In the genomic region with DNA sequence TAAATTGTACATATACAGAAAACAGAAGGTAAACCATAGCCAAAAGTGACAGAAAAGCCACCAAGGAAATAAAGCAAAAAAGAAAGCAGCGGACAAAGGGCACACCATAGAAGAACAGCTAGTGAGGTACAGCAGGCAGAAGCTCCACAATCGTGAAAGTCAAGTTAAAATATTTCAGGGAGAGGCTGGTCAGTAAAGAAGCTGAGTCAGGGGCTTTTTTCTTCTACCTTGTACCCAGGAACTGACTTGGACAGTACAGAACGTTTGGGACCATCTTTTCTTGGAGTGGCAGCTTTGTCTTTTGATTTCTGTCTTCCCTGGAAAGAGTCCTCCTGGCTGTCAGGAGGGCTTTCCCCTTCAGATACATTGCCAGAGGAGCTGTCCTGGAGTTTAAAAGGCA, we compare ENCODE assay signal across 30 cellular contexts. TPM values are rescaled to one million over a fixed set of nuclear protein-coding genes. Genes with fewer than 3 reads are reported as not detected.
A peak's percentile ranks its signal among the peaks of the same experiment; 100 is the strongest.
DNase-seq lines count a peak whose midpoint lies in the region; ATAC-seq, FAIRE-seq and TF ChIP-seq lines count a peak whose summit lies in the region.
"Had no signal": no experiment of that assay in that cellular context is flagged by ENCODE, and none has a peak within 500 bp of the region (broad histone marks: within the 10 kb centered on the region; RNA-seq: fewer than 3 reads in every experiment).

No MANE protein-coding gene starts in this region.

- H3K79me2 ChIP-seq in DOHH2 (ENCODE audit: control insufficient read depth, low read length) (peaks cover 34% of the 10 kb centered on the region), GM12878 (ENCODE audit: control insufficient read depth, insufficient read depth, low read length) (peaks cover 4% of the 10 kb centered on the region)

- TF ChIP-seq CTCF in DOHH2 (IDR thresholded peaks at IDR 0.05; ENCODE audit: low read depth, low read length, poor library complexity, severe bottlenecking): no peak
- TF ChIP-seq CTCF in GM12878 (IDR thresholded peaks at IDR 0.05 in 2 of 3, conservative IDR thresholded peaks at IDR 0.05 in 1 of 3; ENCODE audit: control insufficient read depth in 2 of 3, extremely low read depth in 1 of 3, insufficient read depth in 1 of 3, low read depth in 3 of 3, low read length in 3 of 3): no peak

- peaks cover 16 to 32% (median 27%) of the 10 kb centered on the region in 4 donors for H3K4me1 Mint-ChIP-seq in CD4-positive, CD25-positive, alpha-beta regulatory T cell

- peaks cover 44% of the 10 kb centered on the region for H3F3A ChIP-seq in DOHH2 (ENCODE audit: control insufficient read depth, insufficient read depth)

- H3K27me3 ChIP-seq in CD4-positive, CD25-positive, alpha-beta regulatory T cell (ENCODE audit: control insufficient read depth, insufficient read depth, low read length): no peaks in the 10 kb centered on the region
- H3K27me3 ChIP-seq in DOHH2 (ENCODE audit: control insufficient read depth, low read length): no peaks in the 10 kb centered on the region
- H3K27me3 ChIP-seq in GM12878 (replicated peaks in 1 of 2; ENCODE audit: control insufficient read depth in 2 of 2, insufficient read depth in 2 of 2, low read length in 1 of 2): no peaks in the 10 kb centered on the region
- H3K27me3 ChIP-seq in aorta (ENCODE audit: control insufficient read depth in 1 of 2, insufficient read depth in 2 of 2, low read length in 1 of 2): no peaks in the 10 kb centered on the region
- H3K27me3 ChIP-seq: BLaER1 treated with 17β-estradiol and CSF1 and Interleukin-3, amounts not matched to agents 10 nM and 100 nM; body of pancreas; dorsolateral prefrontal cortex; neutrophil; testis had no signal

- SMC1A ChIA-PET in GM12878 (lab: Charles Lee; ENCODE audit: uncharacterized antibody, unreplicated experiment): interaction anchor here (1.2 to 1.7 kb wide), 3 partner anchors 12 to 42 kb away, joined by 3 to 8 read pairs (median 6); a partner anchor contains a TSS

- no peaks in the 10 kb centered on the region for H3K9me3 Mint-ChIP-seq in CD4-positive, CD25-positive, alpha-beta regulatory T cell

- POLR2A ChIA-PET in GM12878 (lab: Charles Lee): interaction anchor here (1.1 kb wide), 1 partner anchor 12 kb away, joined by 3 read pairs; no protein-coding TSS in a partner anchor

- no TSS peak for BruUV-seq in GM12878 (replicated peaks; lab: Mats Ljungman, UMichigan)

- 65% methylated on average over 3 of the region's 3 CpGs for WGBS in GM12878 (ENCODE audit: insufficient coverage, insufficient replicate concordance, low lambda C conversion rate, missing lambda C conversion rate)
- WGBS in aorta, 2 donors: 69 to 76% methylated on average over 3 of the region's 3 CpGs

- H3K27ac Mint-ChIP-seq in CD4-positive, CD25-positive, alpha-beta regulatory T cell: no peak overlapping the region

- H3K4me1 ChIP-seq in CD4-positive, CD25-positive, alpha-beta regulatory T cell (ENCODE audit: control insufficient read depth, insufficient read depth, low read length, poor library complexity, severe bottlenecking): peaks cover 6% of the 10 kb centered on the region
- H3K4me1 ChIP-seq in DOHH2 (ENCODE audit: control insufficient read depth, low read length) (peaks cover 62% of the 10 kb centered on the region), GM12878 (ENCODE audit: control insufficient read depth, insufficient read depth, low read length) (peaks cover 6% of the 10 kb centered on the region; the same call in 1 of the 2 replicates), aorta (ENCODE audit: control insufficient read depth in 1 of 2, insufficient read depth in 2 of 2, low read length in 2 of 2) (no peaks in the 10 kb centered on the region)
- H3K4me1 ChIP-seq: testis had no signal

- no peaks in the 10 kb centered on the region for H3K9me3 ChIP-seq in CD4-positive, CD25-positive, alpha-beta regulatory T cell (ENCODE audit: control insufficient read depth in 2 of 2, low read length in 2 of 2)
- H3K9me3 ChIP-seq in DOHH2 (ENCODE audit: control insufficient read depth, insufficient read depth, low read length) (no peaks in the 10 kb centered on the region), GM12878 (replicated peaks; ENCODE audit: control insufficient read depth, insufficient read depth, low read length) (no peaks in the 10 kb centered on the region), aorta (ENCODE audit: control insufficient read depth, low read length) (no peaks in the 10 kb centered on the region)
- H3K9me3 ChIP-seq: BLaER1 treated with 17β-estradiol and CSF1 and Interleukin-3, amounts not matched to agents 10 nM and 100 nM; body of pancreas; neutrophil; testis had no signal

- H2AFZ ChIP-seq in GM12878 (ENCODE audit: control insufficient read depth, low read depth, low read length): no peak overlapping the region

- TF ChIP-seq EP300 in GM12878 (IDR thresholded peaks at IDR 0.05; ENCODE audit: borderline replicate concordance in 1 of 2, control insufficient read depth in 1 of 2, low read depth in 2 of 2, low read length in 2 of 2): no peak

- H4K20me1 ChIP-seq in DOHH2 (ENCODE audit: control insufficient read depth, insufficient read depth, low read depth, low read length): 0 out of 2 replicates have a peak, but pooled peaks cover 3% of the 10 kb centered on the region
- H4K20me1 ChIP-seq in GM12878 (ENCODE audit: control insufficient read depth, insufficient read depth): no peaks in the 10 kb centered on the region

- TF ChIP-seq RAD21 in GM12878 (IDR thresholded peaks at IDR 0.05; ENCODE audit: insufficient read depth, low read depth, low read length): no peak

- H3K9ac ChIP-seq in GM12878 (ENCODE audit: control insufficient read depth, insufficient read depth, low read length): no peak overlapping the region

- H3K4me2 ChIP-seq in DOHH2 (ENCODE audit: low read length) (peak overlapping the region; percentile 34), GM12878 (ENCODE audit: control insufficient read depth, insufficient read depth) (no peak overlapping the region)
- H3K4me2 ChIP-seq: BLaER1 treated with 17β-estradiol and CSF1 and Interleukin-3, amounts not matched to agents 10 nM and 100 nM had no signal

- CTCF ChIA-PET in GM12878 (lab: Yijun Ruan, JAX): interaction anchor here (1.2 to 2.5 kb wide), 4 partner anchors 9 to 841 kb away, joined by 3 to 13 read pairs (median 7); no protein-coding TSS in a partner anchor

- no peak for TF ChIP-seq POLR2A in GM12878 (IDR thresholded peaks at IDR 0.05; ENCODE audit: low read depth, low read length)
- no peak for TF ChIP-seq POLR2A in GM12891 (IDR thresholded peaks at IDR 0.05; ENCODE audit: low read depth, low read length)

- no peak for ATAC-seq in CD4-positive, CD25-positive, alpha-beta regulatory T cell (ENCODE audit: low read depth in 2 of 2)
- ATAC-seq in GM12878 (no peak), aorta (ENCODE audit: low FRiP score) (no peak)
- ATAC-seq: body of pancreas, left lobe of liver, sciatic nerve had no signal

- peak; percentile 35 for FAIRE-seq in GM12878 (lab: Jason Lieb, UNC)
- FAIRE-seq in GM12891 (lab: Jason Lieb, UNC): no peak
- FAIRE-seq: RCC 7860 had no signal

- DNase-seq in CD4-positive, CD25-positive, alpha-beta regulatory T cell: no peak
- DNase-seq in GM12878 (ENCODE audit: low read depth, low spot score) (no peak), aorta (no peak), foreskin melanocyte (no peak), GM12891 (ENCODE audit: insufficient read length, low spot score) (no peak)
- DNase-seq: activated CD8-positive, alpha-beta memory T cell treated with anti-CD3 and anti-CD28 coated beads, Interleukin-2, amount 50 U/mL, for 48 hours; activated gamma-delta T cell; body of pancreas; cerebellar nuclear complex; DMS79 treated with DMSO at 0.1 percent for 48 hours; dorsolateral prefrontal cortex; Kasumi-1; mesenchymal stem cell; NCI-H146; NCI-H2107; NCI-H446; NCI-H774; SIG-M5; stimulated activated CD4-positive, alpha-beta T cell treated with anti-CD3 and anti-CD28 coated beads, Interleukin-12 subunit alpha, Interleukin-12 subunit beta, amount 100 ng/mL, for 4 hours; stimulated activated CD4-positive, alpha-beta T cell treated with anti-CD3 and anti-CD28 coated beads, Interleukin-4, amount 100 ng/mL, for 1 hour; stimulated activated naive CD4-positive, alpha-beta T cell; T-helper 9 cell; testis; WERI-Rb-1 had no signal

- H3K9me2 ChIP-seq in DOHH2 (replicated peaks; ENCODE audit: control insufficient read depth, low read length): no peaks in the 10 kb centered on the region

- RAD21 ChIA-PET in GM12878 (lab: Charles Lee; ENCODE audit: unreplicated experiment): interaction anchor here (1.0 kb wide), 1 partner anchor 13 kb away, joined by 3 read pairs; no protein-coding TSS in a partner anchor

- peaks cover 51% of the 10 kb centered on the region for H3K36me3 ChIP-seq in CD4-positive, CD25-positive, alpha-beta regulatory T cell (ENCODE audit: control insufficient read depth, insufficient read depth, low read length)
- H3K36me3 ChIP-seq in DOHH2 (ENCODE audit: control insufficient read depth, low read length) (peaks cover 90% of the 10 kb centered on the region), GM12878 (ENCODE audit: control insufficient read depth in 2 of 2, insufficient read depth in 2 of 2, low read length in 1 of 2) (peaks cover 0 to 2% of the 10 kb centered on the region in 2 experiments; a peak in 3 of 4 replicates), aorta (ENCODE audit: control insufficient read depth in 1 of 2, insufficient read depth in 2 of 2, low read length in 1 of 2) (peaks cover 0 to 2% of the 10 kb centered on the region in 2 donors)

- H3K27me3 Mint-ChIP-seq in CD4-positive, CD25-positive, alpha-beta regulatory T cell: no peaks in the 10 kb centered on the region

- no peak overlapping the region for H3K4me3 Mint-ChIP-seq in CD4-positive, CD25-positive, alpha-beta regulatory T cell

- H3K27ac ChIP-seq in CD4-positive, CD25-positive, alpha-beta regulatory T cell (ENCODE audit: insufficient read depth, low read length, poor library complexity, severe bottlenecking): peak overlapping the region; percentile 47
- no peak overlapping the region for H3K27ac ChIP-seq in DOHH2 (ENCODE audit: low read depth, low read length)
- H3K27ac ChIP-seq in GM12878 (ENCODE audit: control insufficient read depth, insufficient read depth): no peak overlapping the region
- H3K27ac ChIP-seq in aorta (ENCODE audit: low read depth in 1 of 2, low read length in 2 of 2): no peak overlapping the region
- H3K27ac ChIP-seq: BLaER1 treated with 17β-estradiol and CSF1 and Interleukin-3, amounts not matched to agents 10 nM and 100 nM; body of pancreas; dorsolateral prefrontal cortex; neutrophil; testis; WERI-Rb-1 had no signal

- H3K4me3 ChIP-seq in CD4-positive, CD25-positive, alpha-beta regulatory T cell (ENCODE audit: low read depth, low read length): no peak overlapping the region
- H3K4me3 ChIP-seq in DOHH2 (ENCODE audit: low read length) (no peak overlapping the region), GM12878 (no peak overlapping the region), aorta (ENCODE audit: low read length in 2 of 2) (no peak overlapping the region)
- H3K4me3 ChIP-seq: BLaER1 treated with 17β-estradiol and CSF1 and Interleukin-3, amounts not matched to agents 10 nM and 100 nM; body of pancreas; dorsolateral prefrontal cortex; testis had no signal

- in situ Hi-C loops in GM12878 (cut with MboI): no loop called here

- peaks cover 32% of the 10 kb centered on the region for H3K36me3 Mint-ChIP-seq in CD4-positive, CD25-positive, alpha-beta regulatory T cell

- intact Hi-C loops in GM12878 (cut with micrococcal nuclease; ENCODE audit: unreplicated experiment): no loop called here
- intact Hi-C loops in aorta (cut with DNase I): no loop called here

RNA-seq across cellular contexts. Expression of a gene that starts 8.1 kb away (rescaled TPM):
- 18.2 TPM for total RNA-seq in CD4-positive, CD25-positive, alpha-beta regulatory T cell
- 10 to 100 TPM in 3 of 4 donors, 1 to 10 TPM in 1; 9.7 to 11.7 (median 11.0) TPM for polyA plus RNA-seq in CD4-positive, CD25-positive, alpha-beta regulatory T cell
- 27.1 and 29.1 TPM in 2 replicates for total RNA-seq in GM12878 (2013; cell fraction: nucleolus; rRNA removed)
- total RNA-seq in GM12878 (2014; rRNA removed) (23.9 and 26.2 TPM in 2 replicates), GM12878 (2014; rRNA removed; fragmentation: Illumina TruSeq; extraction: Trizol) (16.9 and 17.4 TPM in 2 replicates), GM12878 (2021) (20.7 and 20.8 TPM in 2 replicates), aorta (10 to 100 TPM; 18.3 to 20.6 TPM)
- 7.2 TPM for polyA plus RNA-seq in GM12878 (2011; ENCODE audit: low read depth)
- polyA plus RNA-seq in GM12878 (2011; rRNA removed) (14.6 and 19.7 TPM in 2 replicates), GM12878 (2014; fragmentation: Illumina TruSeq; extraction: Trizol) (14.3 and 18.5 TPM in 2 replicates), GM12878 (2014; fragmentation: Nextera tagmentation; extraction: Ambion mirVana) (1 to 10 TPM; 3.6 to 6.2 TPM), GM12878 (2014; rRNA removed) (15.9 and 19.5 TPM in 2 replicates), GM12878 (2016; fragmentation: Nextera tagmentation; extraction: Ambion mirVana) (10 to 100 TPM; 19.9 to 20.8 TPM), aorta (1 to 10 TPM; 7.9 to 9.0 TPM)
- polyA plus RNA-seq in GM12878 (2011; cell fraction: cytosol; rRNA removed): 8.3 and 10.1 TPM in 2 replicates
- polyA plus RNA-seq in GM12878 (2011; cell fraction: nucleus; rRNA removed): 12.9 and 14.0 TPM in 2 replicates
- polyA plus RNA-seq in GM12878 (2012): 10.8 and 12.8 TPM in 2 replicates
- polyA minus RNA-seq in GM12878 (2011; rRNA and poly(A)+ RNA removed): 7.2 and 8.7 TPM in 2 replicates
- 5.6 and 6.9 TPM in 2 replicates for polyA minus RNA-seq in GM12878 (2011; cell fraction: cytosol; rRNA and poly(A)+ RNA removed)
- polyA minus RNA-seq in GM12878 (2011; cell fraction: nucleus; rRNA and poly(A)+ RNA removed): 12.3 and 16.0 TPM in 2 replicates
- polyA plus RNA-seq in GM12891 (2012; ENCODE audit: low read depth, missing spikeins): 10.7 TPM

RNA-seq across cellular contexts. Expression of a gene that starts 8.2 kb away (rescaled TPM):
- total RNA-seq in CD4-positive, CD25-positive, alpha-beta regulatory T cell: 30.7 TPM
- polyA plus RNA-seq in CD4-positive, CD25-positive, alpha-beta regulatory T cell: 1 to 10 TPM; 3.7 to 5.6 (median 4.5) TPM
- 205 and 222 TPM in 2 replicates for total RNA-seq in GM12878 (2013; cell fraction: nucleolus; rRNA removed)
- total RNA-seq in GM12878 (2014; rRNA removed) (18.8 and 20.8 TPM in 2 replicates), GM12878 (2014; rRNA removed; fragmentation: Illumina TruSeq; extraction: Trizol) (9.8 and 11.9 TPM in 2 replicates), GM12878 (2021) (26.4 and 26.6 TPM in 2 replicates), aorta (10 to 100 TPM; 30.0 to 50.7 TPM)
- 10.6 TPM for polyA plus RNA-seq in GM12878 (2011; ENCODE audit: low read depth)
- polyA plus RNA-seq in GM12878 (2011; rRNA removed) (33.2 and 37.5 TPM in 2 replicates), GM12878 (2014; fragmentation: Illumina TruSeq; extraction: Trizol) (10.0 and 10.2 TPM in 2 replicates), GM12878 (2014; fragmentation: Nextera tagmentation; extraction: Ambion mirVana) (1 to 10 TPM; 1.9 to 3.8 TPM), GM12878 (2014; rRNA removed) (31.5 and 33.7 TPM in 2 replicates), GM12878 (2016; fragmentation: Nextera tagmentation; extraction: Ambion mirVana) (10 to 100 TPM; 19.2 to 22.0 TPM), aorta (10 to 100 TPM in 1 of 2 donors, 1 to 10 TPM in 1; 4.5 to 58.7 TPM)
- polyA plus RNA-seq in GM12878 (2011; cell fraction: cytosol; rRNA removed): 18.9 and 22.2 TPM in 2 replicates
- polyA plus RNA-seq in GM12878 (2011; cell fraction: nucleus; rRNA removed): 394 and 455 TPM in 2 replicates
- polyA plus RNA-seq in GM12878 (2012): 20.4 and 26.3 TPM in 2 replicates
- 15.5 and 16.8 TPM in 2 replicates for polyA minus RNA-seq in GM12878 (2011; rRNA and poly(A)+ RNA removed)
- 5.7 and 7.1 TPM in 2 replicates for polyA minus RNA-seq in GM12878 (2011; cell fraction: cytosol; rRNA and poly(A)+ RNA removed)
- polyA minus RNA-seq in GM12878 (2011; cell fraction: nucleus; rRNA and poly(A)+ RNA removed): 54.3 and 68.3 TPM in 2 replicates
- polyA plus RNA-seq in GM12891 (2012; ENCODE audit: low read depth, missing spikeins): 20.6 TPM

RNA-seq across cellular contexts. Expression of a gene that starts 14.3 kb away (rescaled TPM):
- 69.6 TPM for total RNA-seq in CD4-positive, CD25-positive, alpha-beta regulatory T cell
- 10 to 100 TPM; 18.6 to 25.9 (median 20.2) TPM for polyA plus RNA-seq in CD4-positive, CD25-positive, alpha-beta regulatory T cell
- 57.5 and 57.7 TPM in 2 replicates for total RNA-seq in GM12878 (2013; cell fraction: nucleolus; rRNA removed)
- total RNA-seq in GM12878 (2014; rRNA removed): 12.4 and 15.3 TPM in 2 replicates
- total RNA-seq in GM12878 (2014; rRNA removed; fragmentation: Illumina TruSeq; extraction: Trizol): 18.6 and 19.7 TPM in 2 replicates
- total RNA-seq in GM12878 (2021): 23.5 and 24.6 TPM in 2 replicates
- 12.1 TPM for polyA plus RNA-seq in GM12878 (2011; ENCODE audit: low read depth)
- polyA plus RNA-seq in GM12878 (2011; rRNA removed): 35.6 and 49.6 TPM in 2 replicates
- 11.2 and 15.3 TPM in 2 replicates for polyA plus RNA-seq in GM12878 (2011; cell fraction: cytosol; rRNA removed)
- polyA plus RNA-seq in GM12878 (2011; cell fraction: nucleus; rRNA removed): 36.8 and 37.9 TPM in 2 replicates
- 16.8 and 24.7 TPM in 2 replicates for polyA plus RNA-seq in GM12878 (2012)
- polyA plus RNA-seq in GM12878 (2014; fragmentation: Illumina TruSeq; extraction: Trizol): 33.8 and 44.0 TPM in 2 replicates
- polyA plus RNA-seq in GM12878 (2014; fragmentation: Nextera tagmentation; extraction: Ambion mirVana): 10 to 100 TPM; 11.6 to 13.1 TPM
- polyA plus RNA-seq in GM12878 (2014; rRNA removed): 23.8 and 24.5 TPM in 2 replicates
- polyA plus RNA-seq in GM12878 (2016; fragmentation: Nextera tagmentation; extraction: Ambion mirVana): 1 to 10 TPM; 3.8 to 7.1 TPM
- 11.0 and 21.1 TPM in 2 replicates for polyA minus RNA-seq in GM12878 (2011; rRNA and poly(A)+ RNA removed)
- polyA minus RNA-seq in GM12878 (2011; cell fraction: cytosol; rRNA and poly(A)+ RNA removed): 7.5 and 9.3 TPM in 2 replicates
- polyA minus RNA-seq in GM12878 (2011; cell fraction: nucleus; rRNA and poly(A)+ RNA removed): 13.7 and 16.4 TPM in 2 replicates
- total RNA-seq in aorta: 10 to 100 TPM; 59.4 to 59.8 TPM
- polyA plus RNA-seq in aorta: 10 to 100 TPM; 49.9 to 54.3 TPM
- 11.7 TPM for polyA plus RNA-seq in GM12891 (2012; ENCODE audit: low read depth, missing spikeins)

RNA-seq across cellular contexts. Expression of a gene that starts 41.4 kb away (rescaled TPM):
- total RNA-seq in CD4-positive, CD25-positive, alpha-beta regulatory T cell: 3.9 TPM
- polyA plus RNA-seq in CD4-positive, CD25-positive, alpha-beta regulatory T cell: 1 to 10 TPM in 2 of 4 donors, under 1 TPM in 2; 0.48 to 1.1 (median 0.95) TPM
- total RNA-seq in GM12878 (2013; cell fraction: nucleolus; rRNA removed): 11.3 and 12.7 TPM in 2 replicates
- total RNA-seq in GM12878 (2014; rRNA removed) (3.7 and 5.4 TPM in 2 replicates), GM12878 (2014; rRNA removed; fragmentation: Illumina TruSeq; extraction: Trizol) (5.5 TPM in 2 replicates), GM12878 (2021) (2.9 and 3.8 TPM in 2 replicates), aorta (1 to 10 TPM; 1.2 to 2.8 TPM)
- polyA plus RNA-seq in GM12878 (2011; ENCODE audit: low read depth): 0.77 TPM
- polyA plus RNA-seq in GM12878 (2011; rRNA removed) (5.3 and 9.2 TPM in 2 replicates), GM12878 (2014; fragmentation: Illumina TruSeq; extraction: Trizol) (5.7 and 8.8 TPM in 2 replicates), GM12878 (2014; fragmentation: Nextera tagmentation; extraction: Ambion mirVana) (1 to 10 TPM; 2.2 to 3.0 TPM), GM12878 (2014; rRNA removed) (5.0 and 5.9 TPM in 2 replicates), GM12878 (2016; fragmentation: Nextera tagmentation; extraction: Ambion mirVana) (1 to 10 TPM; 5.8 to 5.9 TPM), aorta (1 to 10 TPM; 1.6 to 1.9 TPM)
- 1.7 and 1.8 TPM in 2 replicates for polyA plus RNA-seq in GM12878 (2011; cell fraction: cytosol; rRNA removed)
- 2.2 and 2.3 TPM in 2 replicates for polyA plus RNA-seq in GM12878 (2011; cell fraction: nucleus; rRNA removed)
- 1.7 and 3.3 TPM in 2 replicates for polyA plus RNA-seq in GM12878 (2012)
- 0.82 and 1.1 TPM in 2 replicates for polyA minus RNA-seq in GM12878 (2011; rRNA and poly(A)+ RNA removed)
- 0.67 and 1.1 TPM in 2 replicates for polyA minus RNA-seq in GM12878 (2011; cell fraction: cytosol; rRNA and poly(A)+ RNA removed)
- 2.7 and 4.6 TPM in 2 replicates for polyA minus RNA-seq in GM12878 (2011; cell fraction: nucleus; rRNA and poly(A)+ RNA removed)
- 1.7 TPM for polyA plus RNA-seq in GM12891 (2012; ENCODE audit: low read depth, missing spikeins)

RNA-seq across cellular contexts. Expression of a gene that starts 41.4 kb away (rescaled TPM):
- total RNA-seq in CD4-positive, CD25-positive, alpha-beta regulatory T cell: 27.3 TPM
- 10 to 100 TPM; 12.4 to 14.4 (median 13.5) TPM for polyA plus RNA-seq in CD4-positive, CD25-positive, alpha-beta regulatory T cell
- total RNA-seq in GM12878 (2013; cell fraction: nucleolus; rRNA removed): 49.0 and 52.7 TPM in 2 replicates
- 24.4 and 27.2 TPM in 2 replicates for total RNA-seq in GM12878 (2014; rRNA removed)
- 25.3 and 26.3 TPM in 2 replicates for total RNA-seq in GM12878 (2014; rRNA removed; fragmentation: Illumina TruSeq; extraction: Trizol)
- 29.5 and 33.6 TPM in 2 replicates for total RNA-seq in GM12878 (2021)
- 35.0 TPM for polyA plus RNA-seq in GM12878 (2011; ENCODE audit: low read depth)
- 42.7 and 48.4 TPM in 2 replicates for polyA plus RNA-seq in GM12878 (2011; rRNA removed)
- polyA plus RNA-seq in GM12878 (2011; cell fraction: cytosol; rRNA removed): 42.6 and 52.0 TPM in 2 replicates
- polyA plus RNA-seq in GM12878 (2011; cell fraction: nucleus; rRNA removed): 135 and 152 TPM in 2 replicates
- polyA plus RNA-seq in GM12878 (2012): 26.5 and 28.5 TPM in 2 replicates
- polyA plus RNA-seq in GM12878 (2014; fragmentation: Illumina TruSeq; extraction: Trizol): 24.8 and 32.3 TPM in 2 replicates
- 10 to 100 TPM; 43.7 to 63.3 TPM for polyA plus RNA-seq in GM12878 (2014; fragmentation: Nextera tagmentation; extraction: Ambion mirVana)
- 27.4 and 28.3 TPM in 2 replicates for polyA plus RNA-seq in GM12878 (2014; rRNA removed)
- 10 to 100 TPM; 34.6 to 46.1 TPM for polyA plus RNA-seq in GM12878 (2016; fragmentation: Nextera tagmentation; extraction: Ambion mirVana)
- 32.7 and 50.0 TPM in 2 replicates for polyA minus RNA-seq in GM12878 (2011; rRNA and poly(A)+ RNA removed)
- 6.3 and 9.0 TPM in 2 replicates for polyA minus RNA-seq in GM12878 (2011; cell fraction: cytosol; rRNA and poly(A)+ RNA removed)
- 17.5 and 25.5 TPM in 2 replicates for polyA minus RNA-seq in GM12878 (2011; cell fraction: nucleus; rRNA and poly(A)+ RNA removed)
- total RNA-seq in aorta: 10 to 100 TPM; 15.0 to 29.3 TPM
- 10 to 100 TPM; 10.3 to 72.8 TPM for polyA plus RNA-seq in aorta
- polyA plus RNA-seq in GM12891 (2012; ENCODE audit: low read depth, missing spikeins): 28.0 TPM
